19 cellular contexts compared by ENCODE assay signal in the genomic region with DNA sequence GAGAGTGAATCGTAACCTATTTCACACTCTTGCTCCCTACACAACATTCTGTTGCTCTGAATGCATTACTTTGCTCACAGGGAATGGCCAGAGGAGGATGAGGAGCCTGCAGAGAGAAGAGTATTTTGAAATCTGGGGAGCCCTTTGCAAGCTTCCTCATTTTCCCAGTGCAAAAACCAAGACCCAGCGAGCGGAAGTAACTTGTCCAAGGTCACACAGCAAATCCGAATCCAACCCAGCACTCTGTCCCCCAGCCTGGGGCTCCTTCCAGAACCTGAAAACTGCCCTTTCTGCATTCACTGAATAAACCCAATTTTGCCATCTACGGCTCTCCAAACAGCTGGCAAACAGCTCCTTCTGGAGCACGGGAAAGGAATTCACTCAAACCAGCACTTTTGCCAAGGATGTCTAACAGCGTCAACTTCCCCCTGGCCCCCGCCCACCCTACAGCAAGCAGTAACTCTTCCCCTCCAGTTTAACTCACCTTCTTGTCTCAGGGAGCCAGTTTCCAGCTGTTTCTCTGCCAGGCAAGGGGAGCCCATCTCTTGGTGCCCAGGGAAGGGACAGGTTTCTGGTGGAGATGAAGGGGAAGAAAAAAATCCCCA. TPM values are rescaled to one million over a fixed set of nuclear protein-coding genes. Genes with fewer than 3 reads are reported as not detected.
A peak's percentile ranks its signal among the peaks of the same experiment; 100 is the strongest.
DNase-seq lines count a peak whose midpoint lies in the region; ATAC-seq and TF ChIP-seq lines count a peak whose summit lies in the region.
"Had no signal": no experiment of that assay in that cellular context is flagged by ENCODE, and none has a peak within 500 bp of the region (broad histone marks: within the 10 kb centered on the region; RNA-seq: fewer than 3 reads in every experiment).

No MANE protein-coding gene starts in this region.

- peaks cover 52% of the 10 kb centered on the region for H3K27me3 Mint-ChIP-seq in nephron (ENCODE audit: low read depth)
- H3K27me3 Mint-ChIP-seq in osteocyte (ENCODE audit: unreplicated experiment) = peaks cover 79% of the 10 kb centered on the region

- H3K36me3 ChIP-seq in adipocyte (ENCODE audit: control insufficient read depth, insufficient read depth, low read length, severe bottlenecking) = no peaks in the 10 kb centered on the region
- H3K36me3 ChIP-seq: esophagus muscularis mucosa, pancreas, SJSA1 had no signal

- H3K4me3 Mint-ChIP-seq in nephron (peak overlapping the region in 1 of 3 experiments; percentile 25), osteocyte (ENCODE audit: unreplicated experiment) (no peak overlapping the region)

- no peak for TF ChIP-seq CTCF in nephron (IDR thresholded peaks at IDR 0.05; ENCODE audit: unreplicated experiment in 3 of 3)
- TF ChIP-seq CTCF in osteocyte (IDR thresholded peaks at IDR 0.05) = no peak

- H3K36me3 Mint-ChIP-seq in nephron (ENCODE audit: low read depth) (no peaks in the 10 kb centered on the region), osteocyte (ENCODE audit: unreplicated experiment) (no peaks in the 10 kb centered on the region)

- H3K9ac ChIP-seq in adipocyte (ENCODE audit: low read length) = no peak overlapping the region

- peaks cover 68% of the 10 kb centered on the region for H3K27me3 ChIP-seq in adipocyte (replicated peaks; ENCODE audit: control insufficient read depth, insufficient read depth, low read length)

- H3K4me1 Mint-ChIP-seq in nephron (peaks cover 46% of the 10 kb centered on the region), osteocyte (ENCODE audit: unreplicated experiment) (no peaks in the 10 kb centered on the region)

- H3K9me3 Mint-ChIP-seq in nephron = peaks cover 4% of the 10 kb centered on the region
- H3K9me3 Mint-ChIP-seq in osteocyte (ENCODE audit: unreplicated experiment) = peaks cover 1% of the 10 kb centered on the region

- ATAC-seq in HG02678 (IDR thresholded peaks at IDR 0.05; ENCODE audit: unreplicated experiment) = no peak
- ATAC-seq: pancreas had no signal

- H3K4me3 ChIP-seq in adipocyte (ENCODE audit: low read length) = no peak overlapping the region
- H3K4me3 ChIP-seq: esophagus muscularis mucosa, pancreas, SJSA1 had no signal

- peaks cover 3% of the 10 kb centered on the region for H3K9me3 ChIP-seq in adipocyte (ENCODE audit: control insufficient read depth, low read length)
- H3K9me3 ChIP-seq: esophagus muscularis mucosa, pancreas, SJSA1 had no signal

- H3K27ac Mint-ChIP-seq in nephron (peak overlapping the region; percentile 3 to 50 (median 44)), osteocyte (ENCODE audit: unreplicated experiment) (no peak overlapping the region)

- DNase-seq in EH (ENCODE audit: low read depth) (peak; percentile 27), NOMO-1 (lab: John Stamatoyannopoulos, UW; ENCODE audit: unreplicated experiment in 2 of 2) (peak; percentile 26 to 39), adipocyte (ENCODE audit: low read depth) (peak; percentile 34), SW480 (ENCODE audit: low spot score) (no peak), osteocyte (ENCODE audit: extremely low spot score, unreplicated experiment) (no peak)
- DNase-seq: activated CD4-positive, alpha-beta T cell treated with anti-CD3 and anti-CD28 coated beads for 4 hours; GF-D8; NCI-H187; NCI-H446; pancreas; stimulated activated CD4-positive, alpha-beta T cell treated with anti-CD3 and anti-CD28 coated beads, Interleukin-1b, Interleukin-23, amount 100 ng/mL, for 48 hours; T1000 had no signal

- H3K4me1 ChIP-seq in adipocyte (ENCODE audit: control insufficient read depth, insufficient read depth, low read length) = no peaks in the 10 kb centered on the region
- H3K4me1 ChIP-seq: pancreas, SJSA1 had no signal

RNA-seq across cellular contexts. Expression of a gene that starts 0.5 kb away (rescaled TPM):
- total RNA-seq in osteocyte = not detected in 2 replicates
- total RNA-seq: esophagus muscularis mucosa, liver, M059J, pancreas, SJSA1, urinary bladder had no signal

RNA-seq across cellular contexts. Expression of a gene that starts 48.3 kb away (rescaled TPM):
- not detected in 2 replicates for total RNA-seq in osteocyte
- total RNA-seq: M059J, SJSA1 had no signal

RNA-seq across cellular contexts. Expression of a gene that starts 52.4 kb away (rescaled TPM):
- 46.1 and 47.9 TPM in 2 replicates for total RNA-seq in osteocyte

RNA-seq across cellular contexts. Expression of a gene that starts 55.4 kb away (rescaled TPM):
- total RNA-seq in osteocyte = 0.24 TPM in 2 replicates

Comparison
In these comparisons a context has a peak if more than half of its experiments do, and no peak if none do; other contexts are left out.
1. DNase-seq: peak in EH (single experiment), NOMO-1 (2 of 2) and adipocyte (single experiment); none in SW480 (single experiment) and osteocyte (single experiment).